9 cellular contexts compared by ENCODE assay signal in the genomic region with DNA sequence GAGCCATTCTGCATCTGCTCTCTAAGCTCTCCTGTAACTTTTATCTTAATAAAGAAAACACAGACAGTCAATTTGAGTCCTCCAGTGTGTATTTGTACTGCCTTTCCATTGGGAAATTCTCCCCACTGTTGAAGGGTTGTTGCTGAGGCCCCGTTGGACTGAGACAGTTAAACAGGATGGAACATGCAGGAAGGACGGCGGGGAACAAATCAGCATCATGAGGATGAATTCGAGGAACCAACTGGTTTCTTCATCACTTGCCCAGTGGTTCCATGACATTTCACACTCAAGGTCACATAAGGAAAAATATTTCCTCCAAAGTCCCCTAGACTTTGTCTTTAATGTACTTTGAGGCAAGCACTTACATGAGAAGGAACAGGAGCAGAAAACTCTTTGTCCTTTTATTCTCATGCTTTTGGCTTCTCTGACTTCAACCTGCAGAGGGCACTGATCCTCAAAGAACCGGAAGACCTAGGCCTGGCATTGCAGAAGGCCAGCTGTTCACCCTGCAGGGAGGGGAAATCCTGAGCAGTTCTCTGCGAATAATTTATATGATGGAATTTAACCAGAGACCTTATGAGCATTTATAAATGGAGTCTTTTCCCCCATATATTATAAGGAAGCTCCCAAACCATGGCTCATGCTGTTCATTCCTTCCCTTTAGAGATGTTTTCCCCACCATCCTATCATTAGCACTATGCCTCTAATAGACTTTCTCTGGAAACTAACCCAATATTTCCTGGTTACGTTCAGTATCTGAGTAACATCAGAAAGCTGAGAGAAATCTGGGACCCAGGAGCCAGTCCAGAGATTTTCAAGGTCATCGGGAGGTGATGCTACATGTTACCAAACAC. TPM values are rescaled to one million over a fixed set of nuclear protein-coding genes. Genes with fewer than 3 reads are reported as not detected.
DNase-seq lines count a peak whose midpoint lies in the region; ATAC-seq, FAIRE-seq and TF ChIP-seq lines count a peak whose summit lies in the region.
"Had no signal": no experiment of that assay in that cellular context is flagged by ENCODE, and none has a peak within 500 bp of the region (broad histone marks: within the 10 kb centered on the region; RNA-seq: fewer than 3 reads in every experiment).

No MANE protein-coding gene starts in this region.

- H3K27ac ChIP-seq in heart right ventricle: peak overlapping the region in 4 of 10 donors; percentile 7 to 32 (median 28)

- H3K4me3 ChIP-seq in heart right ventricle (no peak overlapping the region), retinal pigment epithelial cell (ENCODE audit: low read length) (no peak overlapping the region)

- H3K4me3 Mint-ChIP-seq in activated CD4-positive, alpha-beta T cell treated with anti-CD3 and anti-CD28 coated beads for 36 hours: no peak overlapping the region
- H3K4me3 Mint-ChIP-seq in activated naive CD8-positive, alpha-beta T cell treated with anti-CD3 and anti-CD28 coated beads, Interleukin-2, amount 50 U/mL, for 24 hours: no peak overlapping the region
- H3K4me3 Mint-ChIP-seq: CD4-positive, CD25-positive, alpha-beta regulatory T cell had no signal

- no peak overlapping the region for H3K27ac Mint-ChIP-seq in activated CD4-positive, alpha-beta T cell treated with anti-CD3 and anti-CD28 coated beads for 36 hours
- H3K27ac Mint-ChIP-seq in activated naive CD8-positive, alpha-beta T cell treated with anti-CD3 and anti-CD28 coated beads, Interleukin-2, amount 50 U/mL, for 24 hours: no peak overlapping the region

- POLR2A ChIA-PET in activated CD4-positive, alpha-beta T cell treated with anti-CD3 and anti-CD28 coated beads for 36 hours (lab: Charles Lee): no interaction called here

- CTCF ChIA-PET in activated CD4-positive, alpha-beta T cell treated with anti-CD3 and anti-CD28 coated beads for 36 hours (lab: Charles Lee): interaction anchor here (0.7 to 2.6 kb wide), 8 partner anchors 8 to 316 kb away, joined by 3 to 16 read pairs (median 6); partner anchors contain the start of gene TNFRSF21

- DNase-seq in activated CD4-positive, alpha-beta T cell treated with anti-CD3 and anti-CD28 coated beads for 36 hours: peak; percentile 69
- no peak for DNase-seq in activated CD4-positive, alpha-beta T cell treated with anti-CD3 and anti-CD28 coated beads for 1 hour
- DNase-seq in HTR-8/SVneo (ENCODE audit: insufficient read length, low spot score): peak; percentile 66
- peak; percentile 78 for DNase-seq in NCI-H774 (lab: John Stamatoyannopoulos, UW)
- DNase-seq in activated naive CD8-positive, alpha-beta T cell treated with anti-CD3 and anti-CD28 coated beads, Interleukin-2, amount 50 U/mL, for 24 hours: peak; percentile 37
- DNase-seq in heart right ventricle: peak in 1 of 2 donors; percentile 75
- peak; percentile 50 for DNase-seq in retinal pigment epithelial cell (ENCODE audit: low read depth)

- peak; percentile 52 to 81 (median 66) for TF ChIP-seq CTCF in heart right ventricle (IDR thresholded peaks at IDR 0.05)
- peak; percentile 81 for TF ChIP-seq CTCF in retinal pigment epithelial cell (conservative IDR thresholded peaks at IDR 0.05; ENCODE audit: low read depth, low read length)

- H3K4me1 ChIP-seq in heart right ventricle: peaks cover 0 to 39% (median 10%) of the 10 kb centered on the region in 9 donors

- no peaks in the 10 kb centered on the region for H3K9me3 Mint-ChIP-seq in activated CD4-positive, alpha-beta T cell treated with anti-CD3 and anti-CD28 coated beads for 36 hours (ENCODE audit: low read depth)
- H3K9me3 Mint-ChIP-seq in activated naive CD8-positive, alpha-beta T cell treated with anti-CD3 and anti-CD28 coated beads, Interleukin-2, amount 50 U/mL, for 24 hours: no peaks in the 10 kb centered on the region

- intact Hi-C loops in activated CD4-positive, alpha-beta T cell treated with anti-CD3 and anti-CD28 coated beads for 36 hours (cut with DNase I, micrococcal nuclease): loop anchor here (1.0 kb wide), 2 partner anchors 212 to 213 kb away; partner anchors contain the start of gene TNFRSF21 (in 1 of the 2)
- intact Hi-C loops in heart right ventricle (cut with DNase I): loop anchor here (1.0 to 10.0 kb wide), 7 partner anchors 50 to 213 kb away; partner anchors contain the start of gene TNFRSF21 (in 1 of the 10)

- ATAC-seq in activated CD4-positive, alpha-beta T cell treated with anti-CD3 and anti-CD28 coated beads for 36 hours: peak; percentile 82
- peak; percentile 86 for ATAC-seq in GM21717 (IDR thresholded peaks at IDR 0.05; ENCODE audit: unreplicated experiment)
- ATAC-seq in activated naive CD8-positive, alpha-beta T cell treated with anti-CD3 and anti-CD28 coated beads, Interleukin-2, amount 50 U/mL, for 24 hours: peak; percentile 83
- ATAC-seq in heart right ventricle: peak; percentile 79 to 94 (median 90)

- no peaks in the 10 kb centered on the region for H3K36me3 Mint-ChIP-seq in activated CD4-positive, alpha-beta T cell treated with anti-CD3 and anti-CD28 coated beads for 36 hours (ENCODE audit: low read depth)
- no peaks in the 10 kb centered on the region for H3K36me3 Mint-ChIP-seq in activated naive CD8-positive, alpha-beta T cell treated with anti-CD3 and anti-CD28 coated beads, Interleukin-2, amount 50 U/mL, for 24 hours (ENCODE audit: low read depth)
- H3K36me3 Mint-ChIP-seq: CD4-positive, CD25-positive, alpha-beta regulatory T cell had no signal

- no peaks in the 10 kb centered on the region for H3K27me3 Mint-ChIP-seq in activated CD4-positive, alpha-beta T cell treated with anti-CD3 and anti-CD28 coated beads for 36 hours
- no peaks in the 10 kb centered on the region for H3K27me3 Mint-ChIP-seq in activated naive CD8-positive, alpha-beta T cell treated with anti-CD3 and anti-CD28 coated beads, Interleukin-2, amount 50 U/mL, for 24 hours
- H3K27me3 Mint-ChIP-seq: CD4-positive, CD25-positive, alpha-beta regulatory T cell had no signal

- WGBS in heart right ventricle, 2 donors: 42 to 45% methylated on average over 8 of the region's 8 CpGs

- no peaks in the 10 kb centered on the region for H3K4me1 Mint-ChIP-seq in activated CD4-positive, alpha-beta T cell treated with anti-CD3 and anti-CD28 coated beads for 36 hours
- no peaks in the 10 kb centered on the region for H3K4me1 Mint-ChIP-seq in activated naive CD8-positive, alpha-beta T cell treated with anti-CD3 and anti-CD28 coated beads, Interleukin-2, amount 50 U/mL, for 24 hours
- H3K4me1 Mint-ChIP-seq: CD4-positive, CD25-positive, alpha-beta regulatory T cell had no signal

- FAIRE-seq in HTR-8/SVneo (lab: Jason Lieb, UNC): no peak

- peaks cover 0 to 1% (median 0%) of the 10 kb centered on the region in 7 donors for H3K27me3 ChIP-seq in heart right ventricle

- H3K9me3 ChIP-seq in heart right ventricle: no peaks in the 10 kb centered on the region

- no peaks in the 10 kb centered on the region for H3K36me3 ChIP-seq in heart right ventricle

RNA-seq across cellular contexts. Expression of gene ADGRF1, which starts 55.2 kb away (rescaled TPM):
- not detected for total RNA-seq in activated CD4-positive, alpha-beta T cell treated with anti-CD3 and anti-CD28 coated beads for 36 hours
- total RNA-seq in heart right ventricle: not detected
- polyA plus RNA-seq in heart right ventricle: not detected
- total RNA-seq: CD4-positive, CD25-positive, alpha-beta regulatory T cell had no signal
- polyA plus RNA-seq: CD4-positive, CD25-positive, alpha-beta regulatory T cell had no signal
